8 cellular contexts compared by ENCODE assay signal in genomic region chr5:128081111-128081865, GRCh38. TPM values are rescaled to one million over a fixed set of nuclear protein-coding genes. Genes with fewer than 3 reads are reported as not detected.
A peak's percentile ranks its signal among the peaks of the same experiment; 100 is the strongest.
DNase-seq lines count a peak whose midpoint lies in the region; ATAC-seq and TF ChIP-seq lines count a peak whose summit lies in the region.

No MANE protein-coding gene starts in this region.

- peaks cover 5% of the 10 kb centered on the region; the same call in 1 of the 2 replicates for H4K20me1 ChIP-seq in HCT116 (ENCODE audit: insufficient read depth)

- H3K27me3 ChIP-seq in HCT116 (ENCODE audit: insufficient read depth, low read length) (no peaks in the 10 kb centered on the region), adrenal gland (no peaks in the 10 kb centered on the region), muscle layer of colon (ENCODE audit: control insufficient read depth in 1 of 2, insufficient read depth in 2 of 2, low read length in 2 of 2) (no peaks in the 10 kb centered on the region)

- H3K4me1 ChIP-seq in HCT116 (ENCODE audit: control insufficient read depth in 1 of 2, insufficient read depth in 2 of 2, low read length in 2 of 2) (peaks cover 14 to 25% of the 10 kb centered on the region in 2 experiments; a peak in 3 of 4 replicates), adrenal gland (replicated peaks in 1 of 2) (peaks cover 18 to 58% of the 10 kb centered on the region in 2 donors), muscle layer of colon (ENCODE audit: insufficient read depth, low read length) (peaks cover 38% of the 10 kb centered on the region)

- 62 to 67% (median 64%) methylated on average over 5 of the region's 5 CpGs for WGBS in adrenal gland, 4 donors

- H3K4me2 ChIP-seq in HCT116 (ENCODE audit: low read length) = peak overlapping the region; percentile 92

- H3K9me3 ChIP-seq in HCT116 (ENCODE audit: control insufficient read depth in 1 of 2, insufficient read depth in 1 of 2, low read depth in 1 of 2, low read length in 2 of 2) = no peaks in the 10 kb centered on the region
- no peaks in the 10 kb centered on the region for H3K9me3 ChIP-seq in adrenal gland (replicated peaks in 1 of 3)
- no peaks in the 10 kb centered on the region for H3K9me3 ChIP-seq in muscle layer of colon (ENCODE audit: low read length)

- POLR2A ChIA-PET in HCT116 (lab: Charles Lee) = interaction anchor here (1.7 kb wide), 1 partner anchor 40 kb away, joined by 4 read pairs; no protein-coding TSS in a partner anchor

- no peak overlapping the region for H2AFZ ChIP-seq in HCT116 (ENCODE audit: low read depth, low read length, poor library complexity, severe bottlenecking)

- CTCF ChIA-PET in HCT116 (lab: Charles Lee) = interaction anchor here (0.7 to 2.2 kb wide), 3 partner anchors 17 to 324 kb away, joined by 3 to 15 read pairs (median 3); no protein-coding TSS in a partner anchor

- peaks cover 76% of the 10 kb centered on the region for H3K79me2 ChIP-seq in HCT116 (ENCODE audit: insufficient read depth, low read length)

- DNase-seq in AG08395 (ENCODE audit: low spot score) = peak; percentile 15
- peak; percentile 24 for DNase-seq in HCT116 (ENCODE audit: low read depth, low spot score)
- no peak for DNase-seq in adrenal gland
- DNase-seq in putamen (ENCODE audit: low spot score) = no peak
- DNase-seq in COR-L47 (lab: John Stamatoyannopoulos, UW) = no peak
- DNase-seq in central memory CD4-positive, alpha-beta T cell = no peak

- ATAC-seq in HCT116 (peak; percentile 13; the same call in 1 of the 2 replicates), GM21576 (IDR thresholded peaks at IDR 0.05; ENCODE audit: unreplicated experiment) (no peak)

- H3K27ac ChIP-seq in HCT116 (ENCODE audit: low read depth, low read length) (peak overlapping the region; percentile 97; the same call in 1 of the 2 replicates), adrenal gland (peak overlapping the region in 3 of 5 donors; percentile 19 to 97 (median 85)), muscle layer of colon (ENCODE audit: low read depth, low read length) (peak overlapping the region; percentile 93)

- H3K9me2 ChIP-seq in HCT116 (ENCODE audit: insufficient read depth) = no peaks in the 10 kb centered on the region

- peak overlapping the region; percentile 87 for H3K9ac ChIP-seq in HCT116 (ENCODE audit: low read length)
- peak overlapping the region; percentile 49 for H3K9ac ChIP-seq in muscle layer of colon (ENCODE audit: low read length)

- TF ChIP-seq CTCF in HCT116 (IDR thresholded peaks at IDR 0.05 in 2 of 3, conservative IDR thresholded peaks at IDR 0.05 in 1 of 3; ENCODE audit: borderline replicate concordance in 1 of 3, insufficient read depth in 1 of 3, low read depth in 2 of 3, low read length in 2 of 3) (peak in 2 of 3 experiments; percentile 29 to 41; a peak in 4 of 6 replicates), adrenal gland (IDR thresholded peaks at IDR 0.05) (peak in 5 of 6 experiments; percentile 9 to 29 (median 26))

- intact Hi-C loops in HCT116 (cut with micrococcal nuclease) = loop anchor here (5.0 kb wide), 1 partner anchor 324 kb away; no protein-coding TSS in a partner anchor
- intact Hi-C loops in adrenal gland (cut with DNase I) = loop anchor here in 1 of 2 donors (10.0 kb wide), 1 partner anchor 196 kb away; no protein-coding TSS in a partner anchor

- no TSS peak for BruUV-seq in HCT116 (replicated peaks; lab: Mats Ljungman, UMichigan)

- H3K4me3 ChIP-seq in HCT116 (replicated peaks in 1 of 2; ENCODE audit: low read depth in 1 of 2, low read length in 2 of 2) = peak overlapping the region; percentile 70 to 75
- peak overlapping the region in 1 of 4 donors; percentile 98 for H3K4me3 ChIP-seq in adrenal gland
- H3K4me3 ChIP-seq in muscle layer of colon (ENCODE audit: low read depth in 1 of 2, low read length in 2 of 2) = peak overlapping the region; percentile 44 to 65

- RAD21 ChIA-PET in HCT116 (lab: Charles Lee; ENCODE audit: low non-redundant PET in 1 of 2, low total read pairs in 2 of 2, uncharacterized antibody in 2 of 2, unreplicated experiment in 2 of 2) = interaction anchor here in 1 of 2 experiments (0.6 kb wide), 1 partner anchor 323 kb away, joined by 3 read pairs; no protein-coding TSS in a partner anchor

- H3K36me3 ChIP-seq in HCT116 (ENCODE audit: control insufficient read depth in 1 of 2, insufficient read depth in 2 of 2, low read length in 2 of 2) = no peaks in the 10 kb centered on the region
- no peaks in the 10 kb centered on the region for H3K36me3 ChIP-seq in adrenal gland (replicated peaks in 1 of 2)
- H3K36me3 ChIP-seq in muscle layer of colon (ENCODE audit: insufficient read depth, low read length) = no peaks in the 10 kb centered on the region

- 0 out of 2 replicates have a peak, but pooled peaks have one; percentile 7 for TF ChIP-seq RAD21 in HCT116 (IDR thresholded peaks at IDR 0.05; ENCODE audit: low read depth)

- TF ChIP-seq POLR2A in HCT116 (IDR thresholded peaks at IDR 0.05; ENCODE audit: borderline replicate concordance, extremely low read depth, insufficient read depth, insufficient read length) (no peak), adrenal gland (IDR thresholded peaks at IDR 0.05) (no peak)

TF ChIP-seq in HCT116, 20 proteins besides CTCF, POLR2A, EP300 and RAD21:
- TF ChIP-seq ZNF274 (IDR thresholded peaks at IDR 0.05; ENCODE audit: low read depth, low read length) (no peak), CEBPB (IDR thresholded peaks at IDR 0.05; ENCODE audit: low read depth) (no peak), SRF (IDR thresholded peaks at IDR 0.05; ENCODE audit: low read depth) (no peak), REST (IDR thresholded peaks at IDR 0.05; ENCODE audit: low read depth) (no peak), JUND (IDR thresholded peaks at IDR 0.05) (no peak), MAX (IDR thresholded peaks at IDR 0.05) (no peak), SIN3A (IDR thresholded peaks at IDR 0.05; ENCODE audit: low read depth) (no peak), YY1 (IDR thresholded peaks at IDR 0.05; ENCODE audit: extremely low read depth, insufficient replicate concordance, low read depth, low read length) (no peak), FOSL1 (IDR thresholded peaks at IDR 0.05; ENCODE audit: low read depth) (no peak), CBX3 (IDR thresholded peaks at IDR 0.05; ENCODE audit: low read depth) (no peak), ZBTB33 (IDR thresholded peaks at IDR 0.05; ENCODE audit: extremely low read depth, insufficient replicate concordance, low read length) (no peak)

RNA-seq across cellular contexts. Expression of gene SLC12A2, which starts 2.3 kb away (rescaled TPM):
- total RNA-seq in HCT116 (2021; ENCODE audit: unreplicated experiment) (41.2 TPM), adrenal gland (10 to 100 TPM; 21.5 to 82.6 (median 64.7) TPM)
- 8.1 and 11.1 TPM in 2 replicates for polyA plus RNA-seq in HCT116 (2012)
- polyA plus RNA-seq in adrenal gland = 10 to 100 TPM in 1 of 3 donors, 1 to 10 TPM in 2; 5.6 to 11.9 (median 7.4) TPM

Comparison
In these comparisons a context has a peak if more than half of its experiments do, and no peak if none do; other contexts are left out.
1. DNase-seq: peak in AG08395 (single experiment) and HCT116 (single experiment); none in adrenal gland (0 of 7), putamen (single experiment), COR-L47 (single experiment) and central memory CD4-positive, alpha-beta T cell (single experiment).
2. Peak in every context shown above with its lines, with median percentiles within 50 percentile points of each other: H3K27ac ChIP-seq.